In genomic region chr4:104942990-104943758, GRCh38 we compare ENCODE assay signal across 11 cellular contexts.
DNase-seq lines count a peak whose midpoint lies in the region; ATAC-seq and TF ChIP-seq lines count a peak whose summit lies in the region.
"Had no signal": no experiment of that assay in that cellular context is flagged by ENCODE, and none has a peak within 500 bp of the region (broad histone marks: within the 10 kb centered on the region; RNA-seq: fewer than 3 reads in every experiment).

No MANE protein-coding gene starts in this region.

- H3K4me1 Mint-ChIP-seq in T-helper 1 cell treated with Interleukin-12 subunit alpha and Interleukin-12 subunit beta and Interleukin-4 antibody, amounts not matched to agents 30 μg/mL and 1 μg/mL, for 36 hours (ENCODE audit: low read depth) = peaks cover 10% of the 10 kb centered on the region
- H3K4me1 Mint-ChIP-seq in activated CD8-positive, alpha-beta T cell treated with anti-CD3 and anti-CD28 coated beads, Interleukin-2, amount 10 ng/mL, durations not matched to agents 7 days and 5 days (ENCODE audit: low read depth) = peaks cover 49% of the 10 kb centered on the region
- no peaks in the 10 kb centered on the region for H3K4me1 Mint-ChIP-seq in stimulated activated effector memory CD8-positive, alpha-beta T cell treated with anti-CD3 and anti-CD28 coated beads, Interleukin-12 subunit alpha, Interleukin-12 subunit beta, amount 100 ng/mL, for 72 hours

- H3K27ac Mint-ChIP-seq in T-helper 1 cell treated with Interleukin-12 subunit alpha and Interleukin-12 subunit beta and Interleukin-4 antibody, amounts not matched to agents 30 μg/mL and 1 μg/mL, for 36 hours = peak overlapping the region; percentile 60
- peak overlapping the region; percentile 79 for H3K27ac Mint-ChIP-seq in activated CD8-positive, alpha-beta T cell treated with anti-CD3 and anti-CD28 coated beads, Interleukin-2, amount 10 ng/mL, durations not matched to agents 7 days and 5 days
- H3K27ac Mint-ChIP-seq in stimulated activated effector memory CD8-positive, alpha-beta T cell treated with anti-CD3 and anti-CD28 coated beads, Interleukin-12 subunit alpha, Interleukin-12 subunit beta, amount 100 ng/mL, for 72 hours = no peak overlapping the region

- H3K4me1 ChIP-seq in mucosa of descending colon (ENCODE audit: low read depth) = no peaks in the 10 kb centered on the region

- no peaks in the 10 kb centered on the region for H3K36me3 ChIP-seq in mucosa of descending colon (ENCODE audit: low read depth)

- no peaks in the 10 kb centered on the region for H3K36me3 Mint-ChIP-seq in T-helper 1 cell treated with Interleukin-12 subunit alpha and Interleukin-12 subunit beta and Interleukin-4 antibody, amounts not matched to agents 30 μg/mL and 1 μg/mL, for 36 hours (ENCODE audit: low read depth)
- H3K36me3 Mint-ChIP-seq in activated CD8-positive, alpha-beta T cell treated with anti-CD3 and anti-CD28 coated beads, Interleukin-2, amount 10 ng/mL, durations not matched to agents 7 days and 5 days (ENCODE audit: low read depth) = peaks cover 7% of the 10 kb centered on the region
- H3K36me3 Mint-ChIP-seq in stimulated activated effector memory CD8-positive, alpha-beta T cell treated with anti-CD3 and anti-CD28 coated beads, Interleukin-12 subunit alpha, Interleukin-12 subunit beta, amount 100 ng/mL, for 72 hours = no peaks in the 10 kb centered on the region

- peak; percentile 72 for ATAC-seq in HG02798 (IDR thresholded peaks at IDR 0.05; ENCODE audit: poor library complexity, unreplicated experiment)
- peak; percentile 94 for ATAC-seq in activated CD8-positive, alpha-beta T cell treated with anti-CD3 and anti-CD28 coated beads, Interleukin-2, amount 10 ng/mL, durations not matched to agents 7 days and 5 days
- peak; percentile 66 for ATAC-seq in stimulated activated effector memory CD8-positive, alpha-beta T cell treated with anti-CD3 and anti-CD28 coated beads, Interleukin-12 subunit alpha, Interleukin-12 subunit beta, amount 100 ng/mL, for 72 hours
- ATAC-seq in mucosa of descending colon = no peak

- no peaks in the 10 kb centered on the region for H3K27me3 Mint-ChIP-seq in T-helper 1 cell treated with Interleukin-12 subunit alpha and Interleukin-12 subunit beta and Interleukin-4 antibody, amounts not matched to agents 30 μg/mL and 1 μg/mL, for 36 hours (ENCODE audit: low read depth)
- H3K27me3 Mint-ChIP-seq in activated CD8-positive, alpha-beta T cell treated with anti-CD3 and anti-CD28 coated beads, Interleukin-2, amount 10 ng/mL, durations not matched to agents 7 days and 5 days (ENCODE audit: low read depth) = no peaks in the 10 kb centered on the region

- no peak overlapping the region for H3K4me3 ChIP-seq in mucosa of descending colon

- no peak for TF ChIP-seq CTCF in mucosa of descending colon (IDR thresholded peaks at IDR 0.05)

- POLR2A ChIA-PET in activated CD8-positive, alpha-beta T cell treated with anti-CD3 and anti-CD28 coated beads, Interleukin-2, amount 10 ng/mL, durations not matched to agents 7 days and 5 days (lab: Charles Lee) = interaction anchor here (0.7 to 1.6 kb wide), 3 partner anchors 15 to 204 kb away, joined by 4 to 5 read pairs (median 5); partner anchors contain the start of gene TET2

- CTCF ChIA-PET in activated CD8-positive, alpha-beta T cell treated with anti-CD3 and anti-CD28 coated beads, Interleukin-2, amount 10 ng/mL, durations not matched to agents 7 days and 5 days (lab: Charles Lee) = interaction anchor here (0.9 to 3.1 kb wide), 8 partner anchors 10 to 531 kb away, joined by 3 to 15 read pairs (median 4); partner anchors contain the start of gene PPA2

- DNase-seq in T-helper 1 cell = no peak
- peak; percentile 81 for DNase-seq in activated CD8-positive, alpha-beta T cell treated with anti-CD3 and anti-CD28 coated beads, Interleukin-2, amount 10 ng/mL, durations not matched to agents 7 days and 5 days
- DNase-seq in stimulated activated effector memory CD8-positive, alpha-beta T cell treated with anti-CD3 and anti-CD28 coated beads, Interleukin-12 subunit alpha, Interleukin-12 subunit beta, amount 100 ng/mL, for 72 hours (ENCODE audit: low spot score in 2 of 2) = no peak
- DNase-seq in HCEC 1CT = no peak
- no peak for DNase-seq in NCI-H1436 (lab: John Stamatoyannopoulos, UW)
- no peak for DNase-seq in mucosa of descending colon
- DNase-seq: activated CD4-positive, alpha-beta T cell treated with anti-CD3 and anti-CD28 coated beads, Interleukin-2, amount 50 U/mL, for 4 hours; EL; RPMI8226 had no signal

- peaks cover 11% of the 10 kb centered on the region for H3K9me3 Mint-ChIP-seq in T-helper 1 cell treated with Interleukin-12 subunit alpha and Interleukin-12 subunit beta and Interleukin-4 antibody, amounts not matched to agents 30 μg/mL and 1 μg/mL, for 36 hours
- peaks cover 6% of the 10 kb centered on the region for H3K9me3 Mint-ChIP-seq in activated CD8-positive, alpha-beta T cell treated with anti-CD3 and anti-CD28 coated beads, Interleukin-2, amount 10 ng/mL, durations not matched to agents 7 days and 5 days (ENCODE audit: insufficient read depth)
- H3K9me3 Mint-ChIP-seq in stimulated activated effector memory CD8-positive, alpha-beta T cell treated with anti-CD3 and anti-CD28 coated beads, Interleukin-12 subunit alpha, Interleukin-12 subunit beta, amount 100 ng/mL, for 72 hours = no peaks in the 10 kb centered on the region

- intact Hi-C loops in mucosa of descending colon (cut with DNase I, micrococcal nuclease) = no loop called here

- no peaks in the 10 kb centered on the region for H3K9me3 ChIP-seq in mucosa of descending colon

- no peak overlapping the region for H3K4me3 Mint-ChIP-seq in T-helper 1 cell treated with Interleukin-12 subunit alpha and Interleukin-12 subunit beta and Interleukin-4 antibody, amounts not matched to agents 30 μg/mL and 1 μg/mL, for 36 hours
- H3K4me3 Mint-ChIP-seq in activated CD8-positive, alpha-beta T cell treated with anti-CD3 and anti-CD28 coated beads, Interleukin-2, amount 10 ng/mL, durations not matched to agents 7 days and 5 days = peak overlapping the region; percentile 11
- no peak overlapping the region for H3K4me3 Mint-ChIP-seq in stimulated activated effector memory CD8-positive, alpha-beta T cell treated with anti-CD3 and anti-CD28 coated beads, Interleukin-12 subunit alpha, Interleukin-12 subunit beta, amount 100 ng/mL, for 72 hours
